In the genomic region with DNA sequence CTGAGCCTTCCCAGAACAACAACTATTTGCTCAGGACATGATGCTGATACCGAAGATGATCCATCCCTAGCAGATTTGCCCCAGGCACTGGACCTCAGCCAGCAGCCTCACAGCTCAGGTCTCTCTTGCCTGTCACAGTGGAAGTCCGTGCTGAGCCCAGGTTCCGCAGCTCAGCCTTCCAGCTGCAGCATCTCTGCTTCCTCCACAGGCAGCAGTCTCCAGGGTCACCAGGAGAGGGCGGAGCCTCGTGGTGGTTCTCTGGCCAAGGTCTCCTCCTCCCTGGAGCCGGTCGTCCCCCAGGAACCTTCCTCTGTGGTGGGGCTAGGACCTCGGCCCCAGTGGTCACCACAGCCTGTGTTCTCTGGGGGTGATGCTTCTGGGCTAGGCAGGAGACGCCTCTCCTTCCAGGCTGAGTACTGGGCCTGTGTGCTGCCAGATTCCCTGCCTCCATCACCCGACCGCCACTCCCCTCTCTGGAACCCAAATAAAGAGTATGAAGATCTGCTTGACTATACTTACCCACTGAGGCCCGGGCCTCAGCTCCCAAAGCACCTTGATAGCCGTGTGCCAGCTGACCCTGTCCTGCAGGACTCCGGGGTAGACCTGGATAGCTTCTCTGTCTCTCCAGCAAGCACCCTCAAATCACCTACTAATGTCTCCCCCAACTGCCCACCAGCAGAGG, we compare ENCODE assay signal across 11 cellular contexts. TPM values are rescaled to one million over a fixed set of nuclear protein-coding genes. Genes with fewer than 3 reads are reported as not detected.
DNase-seq lines count a peak whose midpoint lies in the region; ATAC-seq, FAIRE-seq and TF ChIP-seq lines count a peak whose summit lies in the region.
"Had no signal": no experiment of that assay in that cellular context is flagged by ENCODE, and none has a peak within 500 bp of the region (broad histone marks: within the 10 kb centered on the region; RNA-seq: fewer than 3 reads in every experiment).

No MANE protein-coding gene starts in this region.

- H3K9me3 Mint-ChIP-seq in CD4-positive, alpha-beta T cell = no peaks in the 10 kb centered on the region

- H3K4me2 ChIP-seq in mesenchymal stem cell (ENCODE audit: low read length, poor library complexity, severe bottlenecking) = no peak overlapping the region

- no peak overlapping the region for H2BK12ac ChIP-seq in mesenchymal stem cell (ENCODE audit: low read length in 2 of 2)

- H3K4ac ChIP-seq in mesenchymal stem cell (ENCODE audit: low read depth in 1 of 2, low read length in 2 of 2) = no peak overlapping the region

- peaks cover 68% of the 10 kb centered on the region for H3K36me3 Mint-ChIP-seq in CD4-positive, alpha-beta T cell (ENCODE audit: low read depth)

- H3K23ac ChIP-seq in mesenchymal stem cell (ENCODE audit: low read length in 2 of 2) = no peak overlapping the region

- no peak overlapping the region for H2BK120ac ChIP-seq in mesenchymal stem cell (ENCODE audit: low read depth, low read length)

- no peak for TF ChIP-seq POLR2A in body of pancreas (IDR thresholded peaks at IDR 0.05)

- CTCF ChIA-PET in CD4-positive, alpha-beta T cell (lab: Charles Lee) = no interaction called here

- no peak overlapping the region for H3K4me3 Mint-ChIP-seq in CD4-positive, alpha-beta T cell

- H3K36me3 ChIP-seq in body of pancreas (replicated peaks in 1 of 2; ENCODE audit: insufficient read depth in 1 of 2, low read depth in 2 of 2) (peaks cover 0 to 2% of the 10 kb centered on the region in 2 donors), mesenchymal stem cell (ENCODE audit: control insufficient read depth in 1 of 2, insufficient read depth in 2 of 2, low read depth in 1 of 2, low read length in 2 of 2) (peaks cover 47 to 73% of the 10 kb centered on the region in 2 experiments)

- no peak overlapping the region for H3K27ac ChIP-seq in CD4-positive, alpha-beta T cell (ENCODE audit: low read depth, low read length)
- H3K27ac ChIP-seq in body of pancreas (no peak overlapping the region), mesenchymal stem cell (ENCODE audit: low read length, poor library complexity, severe bottlenecking) (no peak overlapping the region)

- H3K18ac ChIP-seq in mesenchymal stem cell (ENCODE audit: low read depth in 1 of 2, low read length in 2 of 2) = no peak overlapping the region

- H3K79me1 ChIP-seq in mesenchymal stem cell (replicated peaks; ENCODE audit: low read length, poor library complexity, severe bottlenecking) = peaks cover 34% of the 10 kb centered on the region

- H3K4me1 ChIP-seq in body of pancreas (peaks cover 36% of the 10 kb centered on the region), mesenchymal stem cell (ENCODE audit: control insufficient read depth, insufficient read depth, low read depth, low read length) (peaks cover 33% of the 10 kb centered on the region)

- no peak for TF ChIP-seq CTCF in CD4-positive, alpha-beta T cell (IDR thresholded peaks at IDR 0.05)
- TF ChIP-seq CTCF in body of pancreas (IDR thresholded peaks at IDR 0.05) (peak in 6 of 7 experiments; percentile 13 to 46 (median 32)), D721Med (IDR thresholded peaks at IDR 0.05; ENCODE audit: insufficient read depth, missing control alignments) (no peak)

- no peak overlapping the region for H2BK15ac ChIP-seq in mesenchymal stem cell (ENCODE audit: low read depth, poor library complexity, severe bottlenecking)

- WGBS in body of pancreas, 2 donors = 57 to 87% methylated on average over 3 to 14 of the region's 14 CpGs
- WGBS in mesenchymal stem cell = 92% methylated on average over 14 of the region's 14 CpGs

- H3K9ac ChIP-seq in mesenchymal stem cell (ENCODE audit: low read length) = no peak overlapping the region

- H2BK5ac ChIP-seq in mesenchymal stem cell (ENCODE audit: low read depth, low read length, poor library complexity, severe bottlenecking) = no peak overlapping the region

- intact Hi-C loops in CD4-positive, alpha-beta T cell (cut with DNase I, micrococcal nuclease) = loop anchor here in 1 of 2 experiments (5.0 kb wide), 1 partner anchor 56 kb away; no protein-coding TSS in a partner anchor
- intact Hi-C loops in body of pancreas (cut with DNase I) = loop anchor here (10.0 kb wide), 1 partner anchor 53 kb away; no protein-coding TSS in a partner anchor

- POLR2A ChIA-PET in CD4-positive, alpha-beta T cell (lab: Charles Lee) = interaction anchor here (4.0 kb wide), 1 partner anchor 15 kb away, joined by 24 read pairs; the partner anchor contains the start of gene CEP68

- no peaks in the 10 kb centered on the region for H3K9me3 ChIP-seq in CD4-positive, alpha-beta T cell (ENCODE audit: control insufficient read depth, low read length)
- H3K9me3 ChIP-seq in body of pancreas (no peaks in the 10 kb centered on the region), mesenchymal stem cell (ENCODE audit: control insufficient read depth, low read length) (no peaks in the 10 kb centered on the region)
- H3K9me3 ChIP-seq: tibial nerve had no signal

- ATAC-seq in CD4-positive, alpha-beta T cell (ENCODE audit: poor library complexity) = no peak
- ATAC-seq in HG03439 (IDR thresholded peaks at IDR 0.05; ENCODE audit: unreplicated experiment) (peak; percentile 6), body of pancreas (peak; percentile 45)

- H3K4me1 Mint-ChIP-seq in CD4-positive, alpha-beta T cell (ENCODE audit: low read depth) = peaks cover 23% of the 10 kb centered on the region

- H3K14ac ChIP-seq in mesenchymal stem cell (ENCODE audit: low read length in 2 of 2) = no peak overlapping the region

- peak overlapping the region; percentile 60 for H3K27ac Mint-ChIP-seq in CD4-positive, alpha-beta T cell

- no peak overlapping the region for H2AFZ ChIP-seq in mesenchymal stem cell (ENCODE audit: low read depth, low read length)

- H4K91ac ChIP-seq in mesenchymal stem cell (ENCODE audit: low read length) = peak overlapping the region; percentile 31

- no peak overlapping the region for H2AK5ac ChIP-seq in mesenchymal stem cell (ENCODE audit: low read length, severe bottlenecking)

- no peak overlapping the region for H4K8ac ChIP-seq in mesenchymal stem cell (ENCODE audit: low read length)

- no peak for DNase-seq in CD4-positive, alpha-beta T cell
- peak; percentile 43 to 64 (median 54) for DNase-seq in body of pancreas
- DNase-seq in mesenchymal stem cell = peak; percentile 34
- DNase-seq in D721Med (ENCODE audit: insufficient read length, low spot score) = no peak
- DNase-seq in amygdala (lab: John Stamatoyannopoulos, UW) = no peak
- DNase-seq in stimulated activated naive CD4-positive, alpha-beta T cell (lab: John Stamatoyannopoulos, UW) = no peak
- DNase-seq in KG1 (lab: John Stamatoyannopoulos, UW) = no peak
- DNase-seq: foreskin melanocyte, NCI-H510A treated with DMSO at 0.1 percent for 48 hours had no signal

- no peaks in the 10 kb centered on the region for H3K27me3 Mint-ChIP-seq in CD4-positive, alpha-beta T cell

- no peaks in the 10 kb centered on the region for H3K27me3 ChIP-seq in CD4-positive, alpha-beta T cell (ENCODE audit: control insufficient read depth, insufficient read depth, low read length)
- H3K27me3 ChIP-seq in body of pancreas (no peaks in the 10 kb centered on the region), mesenchymal stem cell (ENCODE audit: control insufficient read depth in 1 of 2, insufficient read depth in 1 of 2, low read length in 2 of 2) (no peaks in the 10 kb centered on the region)
- H3K27me3 ChIP-seq: tibial nerve had no signal

- no peak for FAIRE-seq in D721Med (lab: Jason Lieb, UNC)

- H3K4me3 ChIP-seq in body of pancreas (no peak overlapping the region), mesenchymal stem cell (ENCODE audit: insufficient read depth in 1 of 2, low read depth in 1 of 2, low read length in 2 of 2) (no peak overlapping the region)
- H3K4me3 ChIP-seq: tibial nerve had no signal

RNA-seq across cellular contexts. Expression of gene CEP68, which starts 15.4 kb away (rescaled TPM):
- 10 to 100 TPM; 19.4 to 20.1 TPM for total RNA-seq in CD4-positive, alpha-beta T cell
- total RNA-seq in body of pancreas = 10 to 100 TPM in 1 of 2 donors, 1 to 10 TPM in 1; 6.9 to 20.0 TPM
- polyA plus RNA-seq in mesenchymal stem cell (2013, experiment 1 of 2) = 2.9 TPM
- 3.2 TPM for polyA plus RNA-seq in mesenchymal stem cell (2013, experiment 2 of 2)

RNA-seq across cellular contexts. Expression of gene RAB1A, which starts 58.3 kb away (rescaled TPM):
- total RNA-seq in CD4-positive, alpha-beta T cell = 10 to 100 TPM; 85.3 to 87.6 TPM
- 10 to 100 TPM; 43.2 to 53.7 TPM for total RNA-seq in body of pancreas
- polyA plus RNA-seq in mesenchymal stem cell (2013, experiment 1 of 2) = 263 TPM
- polyA plus RNA-seq in mesenchymal stem cell (2013, experiment 2 of 2) = 275 TPM

Comparison
In these comparisons a context has a peak if more than half of its experiments do, and no peak if none do; other contexts are left out.
1. DNase-seq: peak in body of pancreas (4 of 4) and mesenchymal stem cell (single experiment); none in CD4-positive, alpha-beta T cell (0 of 10), D721Med (single experiment), amygdala (0 of 56), stimulated activated naive CD4-positive, alpha-beta T cell (0 of 6) and KG1 (single experiment).
2. CTCF ChIP-seq: peak in body of pancreas (6 of 7); none in CD4-positive, alpha-beta T cell (single experiment) and D721Med (single experiment).